ENCODE assay signal across 8 cellular contexts in genomic region chr6:36874443-36875249, GRCh38. TPM values are rescaled to one million over a fixed set of nuclear protein-coding genes. Genes with fewer than 3 reads are reported as not detected.
DNase-seq lines count a peak whose midpoint lies in the region; ATAC-seq and TF ChIP-seq lines count a peak whose summit lies in the region.

Gene PPIL1, minus strand, starts transcription at chr6:36874803. Its CDS starts 31 bp downstream, at chr6:36874772.

- DNase-seq in DMS79 treated with DMSO at 0.1 percent for 48 hours (lab: John Stamatoyannopoulos, UW) (peak; percentile 98), Kasumi-1 (lab: John Stamatoyannopoulos, UW) (peak; percentile 94), RWPE1 (ENCODE audit: low spot score) (peak; percentile 94), fibroblast of mammary gland (ENCODE audit: low read depth) (peak; percentile 92)
- peak; percentile 74 to 98 (median 87) for DNase-seq in naive thymus-derived CD8-positive, alpha-beta T cell
- DNase-seq in stimulated activated naive CD4-positive, alpha-beta T cell (lab: John Stamatoyannopoulos, UW), result peak; percentile 82 to 95 (median 86)

- POLR2A ChIA-PET in RWPE1 (lab: Yijun Ruan, JAX; ENCODE audit: low non-redundant PET), result interaction anchor here (1.1 kb wide), 1 partner anchor 11 kb away, joined by 3 read pairs; the partner anchor contains the start of gene C6orf89
- POLR2A ChIA-PET in naive thymus-derived CD8-positive, alpha-beta T cell (lab: Charles Lee), result interaction anchor here (0.6 to 3.6 kb wide), 10 partner anchors 10 to 366 kb away, joined by 3 to 32 read pairs (median 5); partner anchors contain the start of genes C6orf89 and MTCH1

- H3K27ac Mint-ChIP-seq in activated T-helper 17 cell treated with anti-CD3 and anti-CD28 coated beads, Interleukin-2, amount 50 U/mL, for 72 hours, result peak within 1 kb of the TSS; percentile 96
- peak within 1 kb of the TSS; percentile 94 to 100 (median 99) for H3K27ac Mint-ChIP-seq in naive thymus-derived CD8-positive, alpha-beta T cell

- H3K27ac ChIP-seq in RWPE1, result peak within 1 kb of the TSS; percentile 93

- H3K4me1 Mint-ChIP-seq in activated T-helper 17 cell treated with anti-CD3 and anti-CD28 coated beads, Interleukin-2, amount 50 U/mL, for 72 hours, result peaks cover 23% of the 10 kb centered on the region
- peaks cover 16 to 43% (median 42%) of the 10 kb centered on the region in 4 donors for H3K4me1 Mint-ChIP-seq in naive thymus-derived CD8-positive, alpha-beta T cell

- CTCF ChIA-PET in RWPE1 (lab: Yijun Ruan, JAX), result interaction anchor here (0.6 to 3.8 kb wide), 6 partner anchors 11 to 143 kb away, joined by 3 to 21 read pairs (median 6); partner anchors contain the start of gene C6orf89

- H3K36me3 Mint-ChIP-seq in activated T-helper 17 cell treated with anti-CD3 and anti-CD28 coated beads, Interleukin-2, amount 50 U/mL, for 72 hours (ENCODE audit: low read depth), result peaks cover 42% of the 10 kb centered on the region
- H3K36me3 Mint-ChIP-seq in naive thymus-derived CD8-positive, alpha-beta T cell, result peaks cover 0 to 22% (median 10%) of the 10 kb centered on the region in 3 donors

- peaks cover 5% of the 10 kb centered on the region for H3K27me3 Mint-ChIP-seq in activated T-helper 17 cell treated with anti-CD3 and anti-CD28 coated beads, Interleukin-2, amount 50 U/mL, for 72 hours
- peaks cover 3 to 14% (median 7%) of the 10 kb centered on the region in 5 donors for H3K27me3 Mint-ChIP-seq in naive thymus-derived CD8-positive, alpha-beta T cell

- peak within 1 kb of the TSS; percentile 100 for H3K4me3 ChIP-seq in fibroblast of mammary gland (ENCODE audit: control insufficient read depth, low read depth, low read length)

- H3K9me3 Mint-ChIP-seq in activated T-helper 17 cell treated with anti-CD3 and anti-CD28 coated beads, Interleukin-2, amount 50 U/mL, for 72 hours, result no peaks in the 10 kb centered on the region
- H3K9me3 Mint-ChIP-seq in naive thymus-derived CD8-positive, alpha-beta T cell, result no peaks in the 10 kb centered on the region

- H3K4me3 Mint-ChIP-seq in activated T-helper 17 cell treated with anti-CD3 and anti-CD28 coated beads, Interleukin-2, amount 50 U/mL, for 72 hours, result peak within 1 kb of the TSS; percentile 93
- H3K4me3 Mint-ChIP-seq in naive thymus-derived CD8-positive, alpha-beta T cell, result peak within 1 kb of the TSS; percentile 86 to 99 (median 98)

- TF ChIP-seq CTCF in RWPE1 (conservative IDR thresholded peaks at IDR 0.05; ENCODE audit: low read depth), result no peak
- TF ChIP-seq CTCF in fibroblast of mammary gland (conservative IDR thresholded peaks at IDR 0.05; ENCODE audit: control insufficient read depth, insufficient read depth, low read depth, low read length), result no peak

- peak; percentile 74 for ATAC-seq in GM21786 (IDR thresholded peaks at IDR 0.05; ENCODE audit: unreplicated experiment)
- ATAC-seq in activated T-helper 17 cell treated with anti-CD3 and anti-CD28 coated beads, Interleukin-2, amount 50 U/mL, for 72 hours (replicated peaks), result peak; percentile 84
- peak; percentile 88 to 91 for ATAC-seq in naive thymus-derived CD8-positive, alpha-beta T cell

RNA-seq across cellular contexts. Expression of gene PPIL1, which starts in this region (rescaled TPM):
- total RNA-seq in activated T-helper 17 cell treated with anti-CD3 and anti-CD28 coated beads, Interleukin-2, amount 50 U/mL, for 72 hours, result 10 to 100 TPM; 23.6 to 60.3 TPM
- total RNA-seq in naive thymus-derived CD8-positive, alpha-beta T cell, result 10 to 100 TPM; 10.3 to 11.5 TPM
- 10 to 100 TPM; 27.1 to 34.2 (median 27.6) TPM for polyA plus RNA-seq in naive thymus-derived CD8-positive, alpha-beta T cell

Comparison
In these comparisons a context has a peak if more than half of its experiments do, and no peak if none do; other contexts are left out.
1. Peak in every context shown above with its lines: DNase-seq, ATAC-seq, H3K4me3 ChIP-seq and H3K27ac ChIP-seq.